In the genomic region with DNA sequence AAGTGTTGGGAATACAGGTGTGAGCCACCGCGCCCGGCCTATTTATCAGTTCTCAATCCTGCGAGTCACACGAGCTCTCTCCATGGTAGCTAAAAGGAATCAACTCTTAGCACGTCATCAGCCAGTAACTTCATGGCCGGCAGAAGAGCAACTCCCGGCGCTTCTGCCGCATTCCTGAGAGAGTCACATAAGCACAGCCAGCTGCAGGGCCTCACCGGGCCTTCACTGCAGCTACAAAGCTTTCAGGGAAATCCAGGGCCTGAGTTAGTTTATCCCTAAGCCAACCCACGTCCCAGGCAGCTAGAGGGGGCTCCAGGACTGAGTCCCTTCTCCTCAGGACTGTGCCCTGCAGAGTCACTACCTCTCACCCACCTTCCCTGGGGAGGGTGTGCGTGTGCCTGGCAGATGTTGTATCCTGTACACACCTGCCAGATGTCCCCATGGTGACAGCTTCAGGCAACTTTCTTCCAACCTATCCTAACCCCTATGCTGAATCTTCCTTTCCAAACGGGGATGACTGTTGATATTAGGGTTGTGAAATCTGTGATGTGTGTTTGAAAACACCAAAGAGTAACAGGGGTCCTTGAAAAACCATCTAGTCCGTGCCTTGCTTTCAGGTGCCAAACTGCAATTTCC, we compare ENCODE assay signal across 1 cellular context.
A peak's percentile ranks its signal among the peaks of the same experiment; 100 is the strongest.
TF ChIP-seq lines count a peak whose summit lies in the region.

No MANE protein-coding gene starts in this region.

TF ChIP-seq in IMR-90, 13 proteins besides CTCF, POLR2A, EP300 and RAD21:
- TF ChIP-seq, protein P1, sequence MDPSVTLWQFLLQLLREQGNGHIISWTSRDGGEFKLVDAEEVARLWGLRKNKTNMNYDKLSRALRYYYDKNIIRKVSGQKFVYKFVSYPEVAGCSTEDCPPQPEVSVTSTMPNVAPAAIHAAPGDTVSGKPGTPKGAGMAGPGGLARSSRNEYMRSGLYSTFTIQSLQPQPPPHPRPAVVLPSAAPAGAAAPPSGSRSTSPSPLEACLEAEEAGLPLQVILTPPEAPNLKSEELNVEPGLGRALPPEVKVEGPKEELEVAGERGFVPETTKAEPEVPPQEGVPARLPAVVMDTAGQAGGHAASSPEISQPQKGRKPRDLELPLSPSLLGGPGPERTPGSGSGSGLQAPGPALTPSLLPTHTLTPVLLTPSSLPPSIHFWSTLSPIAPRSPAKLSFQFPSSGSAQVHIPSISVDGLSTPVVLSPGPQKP (IDR thresholded peaks at IDR 0.05; ENCODE audit: borderline replicate concordance, low read depth, low read length): no peak
- 0 out of 2 replicates have a peak, but pooled peaks have one; percentile 6 for TF ChIP-seq MXI1 (IDR thresholded peaks at IDR 0.05; ENCODE audit: borderline replicate concordance, low read depth, low read length)
